In the genomic region with DNA sequence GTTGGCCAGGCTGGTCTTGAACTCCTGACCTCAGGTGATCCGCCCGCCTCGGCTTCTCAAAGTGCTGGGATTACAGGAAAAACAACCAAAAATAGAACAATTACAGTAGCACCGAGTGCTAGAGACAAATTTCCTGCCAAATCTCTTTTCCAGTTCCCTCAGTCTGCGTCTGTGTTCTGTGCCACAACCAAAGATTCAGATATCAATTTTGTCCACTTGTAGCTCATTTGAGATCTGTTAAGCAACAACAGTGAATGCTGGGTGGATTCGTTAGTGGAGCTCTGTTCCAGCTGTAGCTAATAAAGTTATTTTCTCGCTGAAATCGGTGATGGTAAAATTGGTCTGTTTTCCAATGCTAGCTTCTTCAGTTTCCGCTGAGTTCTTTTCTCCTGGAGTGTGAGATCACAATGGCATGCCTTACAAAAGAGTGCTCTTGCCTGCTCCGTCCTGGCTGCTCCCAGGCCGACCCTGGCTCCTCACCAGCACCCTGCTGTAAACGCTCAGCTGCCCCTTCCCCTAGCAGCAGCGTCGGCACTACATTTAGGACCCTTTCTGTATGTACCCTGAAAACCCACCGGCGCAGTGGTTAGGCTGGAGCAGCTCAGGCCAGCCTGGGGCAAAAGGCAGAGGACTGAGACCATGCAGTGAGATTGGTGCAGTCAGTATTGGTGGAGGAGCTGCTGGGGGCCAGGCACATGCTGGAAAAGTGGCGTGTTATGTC, we compare ENCODE assay signal across 25 cellular contexts.
DNase-seq lines count a peak whose midpoint lies in the region; ATAC-seq and TF ChIP-seq lines count a peak whose summit lies in the region.
"Had no signal": no experiment of that assay in that cellular context is flagged by ENCODE, and none has a peak within 500 bp of the region (broad histone marks: within the 10 kb centered on the region; RNA-seq: fewer than 3 reads in every experiment).

No MANE protein-coding gene starts in this region.

- H3K9me3 Mint-ChIP-seq in GM23338 = no peaks in the 10 kb centered on the region
- no peaks in the 10 kb centered on the region for H3K9me3 Mint-ChIP-seq in activated T-helper 2 cell treated with anti-CD3 and anti-CD28 coated beads, Interferon-gamma antibody, Interleukin-2, Interleukin-4, amounts not matched to agents 10 μg/mL and 5 μg/mL and 100 μg/mL, durations not matched to agents 14 hours and 24 hours and 36 hours
- H3K9me3 Mint-ChIP-seq: activated CD4-positive, alpha-beta T cell treated with anti-CD3 and anti-CD28 coated beads, Interleukin-2, amount 10 ng/mL, durations not matched to agents 7 days and 5 days; T-helper 2 cell treated with Interferon-gamma antibody and Interleukin-4, amounts not matched to agents 5 μg/mL and 100 μg/mL, for 36 hours had no signal

- no peaks in the 10 kb centered on the region for H3K36me3 ChIP-seq in GM23338 (ENCODE audit: insufficient read depth)
- no peaks in the 10 kb centered on the region for H3K36me3 ChIP-seq in mesodermal cell (ENCODE audit: control insufficient read depth, insufficient read depth, low read length)
- H3K36me3 ChIP-seq: left lung, pancreas, upper lobe of right lung had no signal

- H3K4me3 Mint-ChIP-seq in GM23338 = no peak overlapping the region
- H3K4me3 Mint-ChIP-seq in activated T-helper 2 cell treated with anti-CD3 and anti-CD28 coated beads, Interferon-gamma antibody, Interleukin-2, Interleukin-4, amounts not matched to agents 10 μg/mL and 5 μg/mL and 100 μg/mL, durations not matched to agents 14 hours and 24 hours and 36 hours (ENCODE audit: low read depth) = no peak overlapping the region
- H3K4me3 Mint-ChIP-seq: activated CD4-positive, alpha-beta T cell treated with anti-CD3 and anti-CD28 coated beads, Interleukin-2, amount 10 ng/mL, durations not matched to agents 7 days and 5 days; activated naive CD4-positive, alpha-beta T cell treated with anti-CD3 and anti-CD28 coated beads, Interleukin-2, amount 10 ng/mL, durations not matched to agents 7 days and 5 days; naive thymus-derived CD8-positive, alpha-beta T cell; T-helper 2 cell treated with Interferon-gamma antibody and Interleukin-4, amounts not matched to agents 5 μg/mL and 100 μg/mL, for 36 hours had no signal

- peaks cover 22% of the 10 kb centered on the region for H3K4me1 Mint-ChIP-seq in GM23338
- H3K4me1 Mint-ChIP-seq in activated T-helper 2 cell treated with anti-CD3 and anti-CD28 coated beads, Interferon-gamma antibody, Interleukin-2, Interleukin-4, amounts not matched to agents 10 μg/mL and 5 μg/mL and 100 μg/mL, durations not matched to agents 14 hours and 24 hours and 36 hours (ENCODE audit: low read depth) = no peaks in the 10 kb centered on the region
- H3K4me1 Mint-ChIP-seq: activated CD4-positive, alpha-beta T cell treated with anti-CD3 and anti-CD28 coated beads, Interleukin-2, amount 10 ng/mL, durations not matched to agents 7 days and 5 days; activated naive CD4-positive, alpha-beta T cell treated with anti-CD3 and anti-CD28 coated beads, Interleukin-2, amount 10 ng/mL, durations not matched to agents 7 days and 5 days had no signal

- H3K27me3 Mint-ChIP-seq in GM23338 (ENCODE audit: insufficient read depth, low read depth, poor library complexity) = peaks cover 8% of the 10 kb centered on the region
- peaks cover 2% of the 10 kb centered on the region for H3K27me3 Mint-ChIP-seq in activated T-helper 2 cell treated with anti-CD3 and anti-CD28 coated beads, Interferon-gamma antibody, Interleukin-2, Interleukin-4, amounts not matched to agents 10 μg/mL and 5 μg/mL and 100 μg/mL, durations not matched to agents 14 hours and 24 hours and 36 hours (ENCODE audit: low read depth)
- H3K27me3 Mint-ChIP-seq: activated CD4-positive, alpha-beta T cell treated with anti-CD3 and anti-CD28 coated beads, Interleukin-2, amount 10 ng/mL, durations not matched to agents 7 days and 5 days; activated naive CD4-positive, alpha-beta T cell treated with anti-CD3 and anti-CD28 coated beads, Interleukin-2, amount 10 ng/mL, durations not matched to agents 7 days and 5 days had no signal

- no peaks in the 10 kb centered on the region for H3K27me3 ChIP-seq in GM23338 (ENCODE audit: insufficient read depth)
- H3K27me3 ChIP-seq: left lung, pancreas, upper lobe of right lung had no signal

- no peak overlapping the region for H3K4me3 ChIP-seq in AG10803 (ENCODE audit: low read length)
- H3K4me3 ChIP-seq in GM23338 = no peak overlapping the region
- H3K4me3 ChIP-seq in mesodermal cell (ENCODE audit: extremely low read depth, insufficient read depth, low read length, poor library complexity, severe bottlenecking) = no peak overlapping the region
- H3K4me3 ChIP-seq: left lung, pancreas, upper lobe of right lung had no signal

- H3K27ac ChIP-seq in GM23338 (ENCODE audit: low read depth) (no peak overlapping the region), mesodermal cell (ENCODE audit: low read depth, low read length, severe bottlenecking) (peak overlapping the region; percentile 71)
- H3K27ac ChIP-seq: HL-60, left lung, upper lobe of right lung had no signal

- no peaks in the 10 kb centered on the region for H3F3A ChIP-seq in GM23338 (replicated peaks; ENCODE audit: low read depth)

- H3K4me1 ChIP-seq in GM23338 (ENCODE audit: insufficient read depth) = peaks cover 14% of the 10 kb centered on the region
- no peaks in the 10 kb centered on the region for H3K4me1 ChIP-seq in mesodermal cell (ENCODE audit: control insufficient read depth, insufficient read depth, low read length, poor library complexity, severe bottlenecking)
- H3K4me1 ChIP-seq: left lung, pancreas, upper lobe of right lung had no signal

- H4K20me1 ChIP-seq in GM23338 (replicated peaks; ENCODE audit: insufficient read depth) = no peaks in the 10 kb centered on the region

- DNase-seq in AG10803 (ENCODE audit: low read depth) = peak; percentile 36
- DNase-seq in GM23338 (ENCODE audit: low spot score) = peak; percentile 18
- peak; percentile 19 for DNase-seq in dermis blood vessel endothelial cell
- no peak for DNase-seq in AML-193 (lab: John Stamatoyannopoulos, UW)
- DNase-seq in RPMI8226 = no peak
- no peak for DNase-seq in activated T-helper 2 cell treated with anti-CD3 and anti-CD28 coated beads, Interferon-gamma antibody, Interleukin-2, Interleukin-4, amounts not matched to agents 10 μg/mL and 5 μg/mL and 100 μg/mL, durations not matched to agents 14 hours and 24 hours and 36 hours (ENCODE audit: low spot score)
- DNase-seq: activated CD4-positive, alpha-beta T cell treated with anti-CD3 and anti-CD28 coated beads, Interleukin-2, amount 10 ng/mL, durations not matched to agents 7 days and 5 days; activated naive CD4-positive, alpha-beta T cell treated with anti-CD3 and anti-CD28 coated beads, Interleukin-2, amount 10 ng/mL, durations not matched to agents 7 days and 5 days; amniotic stem cell; C1 segment of cervical spinal cord; COR-L47; DND-41; left lung; midbrain; naive thymus-derived CD8-positive, alpha-beta T cell; NCI-H524 treated with DMSO at 0.1 percent for 48 hours; pancreas; SHP77 treated with DMSO at 0.1 percent for 48 hours; stimulated activated CD4-positive, alpha-beta T cell treated with anti-CD3 and anti-CD28 coated beads, Interleukin-2, amount 100 ng/mL, for 48 hours; substantia nigra; upper lobe of right lung had no signal

- H3K9me2 ChIP-seq in GM23338 (ENCODE audit: insufficient read depth) = no peaks in the 10 kb centered on the region

- intact Hi-C loops in activated T-helper 2 cell treated with anti-CD3 and anti-CD28 coated beads, Interferon-gamma antibody, Interleukin-2, Interleukin-4, amounts not matched to agents 10 μg/mL and 5 μg/mL and 100 μg/mL, durations not matched to agents 14 hours and 24 hours and 36 hours (cut with micrococcal nuclease) = no loop called here

- H2AFZ ChIP-seq in GM23338 = peak overlapping the region; percentile 99

- 71 to 82% methylated on average over 13 to 15 of the region's 17 CpGs for WGBS in mesodermal cell (ENCODE audit: insufficient coverage in 2 of 2), 2 experiments

- peak overlapping the region; percentile 17; the same call in 1 of the 2 replicates for H3K27ac Mint-ChIP-seq in GM23338
- H3K27ac Mint-ChIP-seq in activated T-helper 2 cell treated with anti-CD3 and anti-CD28 coated beads, Interferon-gamma antibody, Interleukin-2, Interleukin-4, amounts not matched to agents 10 μg/mL and 5 μg/mL and 100 μg/mL, durations not matched to agents 14 hours and 24 hours and 36 hours = no peak overlapping the region
- H3K27ac Mint-ChIP-seq: activated CD4-positive, alpha-beta T cell treated with anti-CD3 and anti-CD28 coated beads, Interleukin-2, amount 10 ng/mL, durations not matched to agents 7 days and 5 days; activated naive CD4-positive, alpha-beta T cell treated with anti-CD3 and anti-CD28 coated beads, Interleukin-2, amount 10 ng/mL, durations not matched to agents 7 days and 5 days; naive thymus-derived CD8-positive, alpha-beta T cell; T-helper 2 cell treated with Interferon-gamma antibody and Interleukin-4, amounts not matched to agents 5 μg/mL and 100 μg/mL, for 36 hours had no signal

- TF ChIP-seq CTCF in AG10803 (conservative IDR thresholded peaks at IDR 0.05; ENCODE audit: low read length) = no peak
- no peak for TF ChIP-seq CTCF in GM23338 (conservative IDR thresholded peaks at IDR 0.05; ENCODE audit: low read depth in 2 of 2)

- H3K79me2 ChIP-seq in GM23338 (replicated peaks; ENCODE audit: insufficient read depth) = no peaks in the 10 kb centered on the region

- no peaks in the 10 kb centered on the region; the same call in 2 of the 3 replicates for H3K36me3 Mint-ChIP-seq in GM23338 (ENCODE audit: low read depth)
- no peaks in the 10 kb centered on the region for H3K36me3 Mint-ChIP-seq in activated T-helper 2 cell treated with anti-CD3 and anti-CD28 coated beads, Interferon-gamma antibody, Interleukin-2, Interleukin-4, amounts not matched to agents 10 μg/mL and 5 μg/mL and 100 μg/mL, durations not matched to agents 14 hours and 24 hours and 36 hours (ENCODE audit: low read depth)
- H3K36me3 Mint-ChIP-seq: activated naive CD4-positive, alpha-beta T cell treated with anti-CD3 and anti-CD28 coated beads, Interleukin-2, amount 10 ng/mL, durations not matched to agents 7 days and 5 days; naive thymus-derived CD8-positive, alpha-beta T cell had no signal

- ATAC-seq in GM23338 = peak; percentile 89
- no peak for ATAC-seq in GM21786 (IDR thresholded peaks at IDR 0.05; ENCODE audit: unreplicated experiment)
- ATAC-seq: left lung; naive thymus-derived CD8-positive, alpha-beta T cell; pancreas; upper lobe of right lung had no signal

- H3K9me3 ChIP-seq in mesodermal cell (ENCODE audit: control insufficient read depth, low read length) = no peaks in the 10 kb centered on the region
- H3K9me3 ChIP-seq: left lung, pancreas, upper lobe of right lung had no signal

- H3K4me2 ChIP-seq in GM23338 = no peak overlapping the region; the same call in 1 of the 2 replicates

Comparison
In these comparisons a context has a peak if more than half of its experiments do, and no peak if none do; other contexts are left out.
1. DNase-seq: peak in AG10803 (single experiment), GM23338 (single experiment) and dermis blood vessel endothelial cell (single experiment); none in AML-193 (0 of 2), RPMI8226 (single experiment) and activated T-helper 2 cell treated with anti-CD3 and anti-CD28 coated beads, Interferon-gamma antibody, Interleukin-2, Interleukin-4, amounts not matched to agents 10 μg/mL and 5 μg/mL and 100 μg/mL, durations not matched to agents 14 hours and 24 hours and 36 hours (single experiment).